In genomic region chr16:24986512-24987303, GRCh38 we compare ENCODE assay signal across 8 cellular contexts. TPM values are rescaled to one million over a fixed set of nuclear protein-coding genes. Genes with fewer than 3 reads are reported as not detected.
A peak's percentile ranks its signal among the peaks of the same experiment; 100 is the strongest.
DNase-seq lines count a peak whose midpoint lies in the region; FAIRE-seq and TF ChIP-seq lines count a peak whose summit lies in the region.

No MANE protein-coding gene starts in this region.

- in situ Hi-C loops in transverse colon (cut with MboI; ENCODE audit: low pct_ligation_motif_present in 1 of 4, low pct_unique_long_range_greater_than_20kb in 1 of 4, low sequenced_read_pairs in 3 of 4): no loop called here

- H3K4me1 ChIP-seq in ACC112 (ENCODE audit: control insufficient read depth, insufficient read depth, low read length, unreplicated experiment) (peaks cover 69% of the 10 kb centered on the region), transverse colon (peaks cover 48 to 69% (median 57%) of the 10 kb centered on the region in 4 donors), small intestine (ENCODE audit: control insufficient read depth in 2 of 2, insufficient read depth in 1 of 2, low read depth in 1 of 2, low read length in 1 of 2) (peaks cover 10 to 26% of the 10 kb centered on the region in 2 donors)

- H3K79me2 ChIP-seq in ACC112 (ENCODE audit: control insufficient read depth, insufficient read depth, low read length, unreplicated experiment): peaks cover 74% of the 10 kb centered on the region

- H3K27ac ChIP-seq in ACC112 (ENCODE audit: low read depth, low read length) (peak overlapping the region; percentile 97), transverse colon (peak overlapping the region; percentile 77 to 86 (median 83)), small intestine (ENCODE audit: low read depth in 1 of 2, low read length in 1 of 2) (peak overlapping the region in 1 of 2 donors; percentile 82)

- intact Hi-C loops in transverse colon (cut with DNase I; ENCODE audit: low total_unique reads): no loop called here

- 11 to 33% methylated on average over 3 to 9 of the region's 9 CpGs for WGBS in transverse colon (ENCODE audit: low coverage in 1 of 2), 2 donors
- WGBS in small intestine, 3 donors: 26 to 37% (median 33%) methylated on average over 9 of the region's 9 CpGs

- DNase-seq in HS-5 (ENCODE audit: low read depth) (peak; percentile 43), amniotic stem cell (lab: John Stamatoyannopoulos, UW) (peak; percentile 48), islet precursor cell (peak; percentile 35), transverse colon (no peak), germinal center (ENCODE audit: low spot score) (no peak), small intestine (no peak), ecto neural progenitor cell (ENCODE audit: low spot score) (no peak)

- H3K27me3 ChIP-seq in ACC112 (ENCODE audit: insufficient read depth, low read length): no peaks in the 10 kb centered on the region
- H3K27me3 ChIP-seq in transverse colon: no peaks in the 10 kb centered on the region
- no peaks in the 10 kb centered on the region for H3K27me3 ChIP-seq in small intestine (ENCODE audit: control insufficient read depth in 2 of 2, insufficient read depth in 2 of 2, low read length in 2 of 2)

- no peak for FAIRE-seq in small intestine (lab: Jason Lieb, UNC)

- TF ChIP-seq CTCF in transverse colon (IDR thresholded peaks at IDR 0.05): no peak

- H3K9me3 ChIP-seq in transverse colon (no peaks in the 10 kb centered on the region), small intestine (ENCODE audit: control insufficient read depth, low read depth) (no peaks in the 10 kb centered on the region)

- H3K4me3 ChIP-seq in ACC112 (ENCODE audit: low read depth, low read length) (peak overlapping the region; percentile 60), transverse colon (no peak overlapping the region), small intestine (ENCODE audit: low read depth in 1 of 2, low read length in 2 of 2) (no peak overlapping the region)

- H3K36me3 ChIP-seq in ACC112 (ENCODE audit: insufficient read depth, low read length) (peaks cover 4% of the 10 kb centered on the region), transverse colon (no peaks in the 10 kb centered on the region), small intestine (ENCODE audit: control insufficient read depth in 2 of 2, insufficient read depth in 2 of 2, low read length in 2 of 2) (no peaks in the 10 kb centered on the region)

- TF ChIP-seq POLR2A in transverse colon (IDR thresholded peaks at IDR 0.05): no peak

- no peak overlapping the region for H2AFZ ChIP-seq in ACC112 (ENCODE audit: low read length, unreplicated experiment)

- TF ChIP-seq EP300 in transverse colon (IDR thresholded peaks at IDR 0.05; ENCODE audit: low read depth): no peak

RNA-seq across cellular contexts. Expression of gene ARHGAP17, which starts 28.5 kb away (rescaled TPM):
- 100 to 1,000 TPM in 3 of 4 donors, 10 to 100 TPM in 1; 60.9 to 141 (median 102) TPM for total RNA-seq in transverse colon
- polyA plus RNA-seq in small intestine: 10 to 100 TPM; 37.9 to 76.7 (median 55.1) TPM

Comparison
In these comparisons a context has a peak if more than half of its experiments do, and no peak if none do; other contexts are left out.
1. DNase-seq: peak in HS-5 (single experiment), amniotic stem cell (single experiment) and islet precursor cell (single experiment); none in transverse colon (single experiment), germinal center (single experiment), small intestine (single experiment) and ecto neural progenitor cell (single experiment).